Comparison of ENCODE assay signal across 15 cellular contexts in genomic region chr17:82791532-82791931, GRCh38. TPM values are rescaled to one million over a fixed set of nuclear protein-coding genes. Genes with fewer than 3 reads are reported as not detected.
DNase-seq lines count a peak whose midpoint lies in the region; ATAC-seq and TF ChIP-seq lines count a peak whose summit lies in the region.
"Had no signal": no experiment of that assay in that cellular context is flagged by ENCODE, and none has a peak within 500 bp of the region (broad histone marks: within the 10 kb centered on the region; RNA-seq: fewer than 3 reads in every experiment).

No MANE protein-coding gene starts in this region.

- no peaks in the 10 kb centered on the region for H3K9me3 Mint-ChIP-seq in T-helper 2 cell treated with Interferon-gamma antibody and Interleukin-4, amounts not matched to agents 5 μg/mL and 100 μg/mL, for 36 hours
- H3K9me3 Mint-ChIP-seq: stimulated activated effector memory CD8-positive, alpha-beta T cell treated with anti-CD3 and anti-CD28 coated beads, Interleukin-12 subunit alpha, Interleukin-12 subunit beta, amount 100 ng/mL, for 72 hours had no signal

- no peak for TF ChIP-seq CTCF in fibroblast of pulmonary artery (IDR thresholded peaks at IDR 0.05; ENCODE audit: low read length, missing control alignments)

- H3K4me1 Mint-ChIP-seq in T-helper 2 cell treated with Interferon-gamma antibody and Interleukin-4, amounts not matched to agents 5 μg/mL and 100 μg/mL, for 36 hours (ENCODE audit: low read depth) = no peaks in the 10 kb centered on the region

- no peak overlapping the region for H3K4me3 Mint-ChIP-seq in T-helper 2 cell treated with Interferon-gamma antibody and Interleukin-4, amounts not matched to agents 5 μg/mL and 100 μg/mL, for 36 hours
- H3K4me3 Mint-ChIP-seq: stimulated activated effector memory CD8-positive, alpha-beta T cell treated with anti-CD3 and anti-CD28 coated beads, Interleukin-12 subunit alpha, Interleukin-12 subunit beta, amount 100 ng/mL, for 72 hours had no signal

- no peak overlapping the region for H3K27ac Mint-ChIP-seq in T-helper 2 cell treated with Interferon-gamma antibody and Interleukin-4, amounts not matched to agents 5 μg/mL and 100 μg/mL, for 36 hours
- H3K27ac Mint-ChIP-seq: stimulated activated effector memory CD8-positive, alpha-beta T cell treated with anti-CD3 and anti-CD28 coated beads, Interleukin-12 subunit alpha, Interleukin-12 subunit beta, amount 100 ng/mL, for 72 hours had no signal

- no peaks in the 10 kb centered on the region for H3K36me3 Mint-ChIP-seq in T-helper 2 cell treated with Interferon-gamma antibody and Interleukin-4, amounts not matched to agents 5 μg/mL and 100 μg/mL, for 36 hours (ENCODE audit: low read depth)

- peak; percentile 72 for ATAC-seq in SK-N-SH treated with all-trans-retinoic acid at 6 μM for 48 hours
- no peak for ATAC-seq in GM18511 (IDR thresholded peaks at IDR 0.05; ENCODE audit: unreplicated experiment)
- ATAC-seq: stimulated activated effector memory CD8-positive, alpha-beta T cell treated with anti-CD3 and anti-CD28 coated beads, Interleukin-12 subunit alpha, Interleukin-12 subunit beta, amount 100 ng/mL, for 72 hours had no signal

- DNase-seq in ELR (ENCODE audit: low read depth) = peak; percentile 95
- DNase-seq in fibroblast of pulmonary artery (ENCODE audit: low read depth) = peak; percentile 94
- peak; percentile 97 for DNase-seq in renal cortical epithelial cell (ENCODE audit: low read depth)
- DNase-seq in T-helper 2 cell treated with Interferon-gamma antibody and Interleukin-4, amounts not matched to agents 5 μg/mL and 100 μg/mL, for 36 hours (ENCODE audit: low spot score) = no peak
- DNase-seq in medulla oblongata (ENCODE audit: extremely low spot score) = no peak
- no peak for DNase-seq in NCI-H1436 (lab: John Stamatoyannopoulos, UW)
- DNase-seq: activated CD4-positive, CD25-positive, alpha-beta regulatory T cell; Calu3; cortex of kidney; NCI-H2081; stimulated activated CD4-positive, alpha-beta T cell treated with anti-CD3 and anti-CD28 coated beads, Interleukin-15, amount 100 ng/mL, for 24 hours had no signal

- H3K4me3 ChIP-seq in fibroblast of pulmonary artery (replicated peaks; ENCODE audit: low read depth, low read length) = no peak overlapping the region

- H3K27me3 Mint-ChIP-seq in T-helper 2 cell treated with Interferon-gamma antibody and Interleukin-4, amounts not matched to agents 5 μg/mL and 100 μg/mL, for 36 hours (ENCODE audit: low read depth) = no peaks in the 10 kb centered on the region

TF ChIP-seq in SK-N-SH treated with all-trans-retinoic acid at 6 μM for 48 hours, 23 proteins besides CTCF, POLR2A, EP300 and RAD21:
- TF ChIP-seq ZC3H10 (CRISPR knock-in tag; IDR thresholded peaks at IDR 0.05) = no peak
- TF ChIP-seq RARB (CRISPR knock-in tag; IDR thresholded peaks at IDR 0.05) = no peak
- TF ChIP-seq TOX (CRISPR knock-in tag; IDR thresholded peaks at IDR 0.05; ENCODE audit: borderline replicate concordance) = no peak
- no peak for TF ChIP-seq SNAI2 (CRISPR knock-in tag; IDR thresholded peaks at IDR 0.05)
- TF ChIP-seq ISL1 (CRISPR knock-in tag; IDR thresholded peaks at IDR 0.05) = no peak
- no peak for TF ChIP-seq ESRRG (CRISPR knock-in tag; IDR thresholded peaks at IDR 0.05)
- TF ChIP-seq, protein P1, sequence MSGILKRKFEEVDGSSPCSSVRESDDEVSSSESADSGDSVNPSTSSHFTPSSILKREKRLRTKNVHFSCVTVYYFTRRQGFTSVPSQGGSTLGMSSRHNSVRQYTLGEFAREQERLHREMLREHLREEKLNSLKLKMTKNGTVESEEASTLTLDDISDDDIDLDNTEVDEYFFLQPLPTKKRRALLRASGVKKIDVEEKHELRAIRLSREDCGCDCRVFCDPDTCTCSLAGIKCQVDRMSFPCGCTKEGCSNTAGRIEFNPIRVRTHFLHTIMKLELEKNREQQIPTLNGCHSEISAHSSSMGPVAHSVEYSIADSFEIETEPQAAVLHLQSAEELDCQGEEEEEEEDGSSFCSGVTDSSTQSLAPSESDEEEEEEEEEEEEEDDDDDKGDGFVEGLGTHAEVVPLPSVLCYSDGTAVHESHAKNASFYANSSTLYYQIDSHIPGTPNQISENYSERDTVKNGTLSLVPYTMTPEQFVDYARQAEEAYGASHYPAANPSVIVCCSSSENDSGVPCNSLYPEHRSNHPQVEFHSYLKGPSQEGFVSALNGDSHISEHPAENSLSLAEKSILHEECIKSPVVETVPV (CRISPR knock-in tag; IDR thresholded peaks at IDR 0.05) = no peak
- no peak for TF ChIP-seq PPARA (CRISPR knock-in tag; IDR thresholded peaks at IDR 0.05; ENCODE audit: borderline replicate concordance)
- TF ChIP-seq ZNF8 (CRISPR knock-in tag; IDR thresholded peaks at IDR 0.05) = no peak
- TF ChIP-seq, protein P2, sequence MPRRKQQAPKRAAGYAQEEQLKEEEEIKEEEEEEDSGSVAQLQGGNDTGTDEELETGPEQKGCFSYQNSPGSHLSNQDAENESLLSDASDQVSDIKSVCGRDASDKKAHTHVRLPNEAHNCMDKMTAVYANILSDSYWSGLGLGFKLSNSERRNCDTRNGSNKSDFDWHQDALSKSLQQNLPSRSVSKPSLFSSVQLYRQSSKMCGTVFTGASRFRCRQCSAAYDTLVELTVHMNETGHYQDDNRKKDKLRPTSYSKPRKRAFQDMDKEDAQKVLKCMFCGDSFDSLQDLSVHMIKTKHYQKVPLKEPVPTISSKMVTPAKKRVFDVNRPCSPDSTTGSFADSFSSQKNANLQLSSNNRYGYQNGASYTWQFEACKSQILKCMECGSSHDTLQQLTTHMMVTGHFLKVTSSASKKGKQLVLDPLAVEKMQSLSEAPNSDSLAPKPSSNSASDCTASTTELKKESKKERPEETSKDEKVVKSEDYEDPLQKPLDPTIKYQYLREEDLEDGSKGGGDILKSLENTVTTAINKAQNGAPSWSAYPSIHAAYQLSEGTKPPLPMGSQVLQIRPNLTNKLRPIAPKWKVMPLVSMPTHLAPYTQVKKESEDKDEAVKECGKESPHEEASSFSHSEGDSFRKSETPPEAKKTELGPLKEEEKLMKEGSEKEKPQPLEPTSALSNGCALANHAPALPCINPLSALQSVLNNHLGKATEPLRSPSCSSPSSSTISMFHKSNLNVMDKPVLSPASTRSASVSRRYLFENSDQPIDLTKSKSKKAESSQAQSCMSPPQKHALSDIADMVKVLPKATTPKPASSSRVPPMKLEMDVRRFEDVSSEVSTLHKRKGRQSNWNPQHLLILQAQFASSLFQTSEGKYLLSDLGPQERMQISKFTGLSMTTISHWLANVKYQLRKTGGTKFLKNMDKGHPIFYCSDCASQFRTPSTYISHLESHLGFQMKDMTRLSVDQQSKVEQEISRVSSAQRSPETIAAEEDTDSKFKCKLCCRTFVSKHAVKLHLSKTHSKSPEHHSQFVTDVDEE (CRISPR knock-in tag; IDR thresholded peaks at IDR 0.05) = no peak
- TF ChIP-seq ZNF70 (CRISPR knock-in tag; IDR thresholded peaks at IDR 0.05) = no peak
- TF ChIP-seq PATZ1 (CRISPR knock-in tag; IDR thresholded peaks at IDR 0.05; ENCODE audit: borderline replicate concordance) = no peak
- no peak for TF ChIP-seq CSDC2 (CRISPR knock-in tag; IDR thresholded peaks at IDR 0.05)
- no peak for TF ChIP-seq ARNTL (CRISPR knock-in tag; IDR thresholded peaks at IDR 0.05; ENCODE audit: borderline replicate concordance, low read depth)
- no peak for TF ChIP-seq GLIS3 (CRISPR knock-in tag; IDR thresholded peaks at IDR 0.05)
- TF ChIP-seq OSR1 (CRISPR knock-in tag; IDR thresholded peaks at IDR 0.05) = no peak
- TF ChIP-seq ZFP30 (CRISPR knock-in tag; IDR thresholded peaks at IDR 0.05) = no peak

RNA-seq across cellular contexts. Expression of gene TBCD, which starts 39.7 kb away (rescaled TPM):
- total RNA-seq in renal cortical epithelial cell = 10.6 and 38.5 TPM in 2 replicates

RNA-seq across cellular contexts. Expression of gene ZNF750, which starts 48.3 kb away (rescaled TPM):
- not detected in 2 replicates for total RNA-seq in renal cortical epithelial cell
- total RNA-seq: Calu3, OCI-LY7 had no signal

RNA-seq across cellular contexts. Expression of gene FN3K, which starts 56.1 kb away (rescaled TPM):
- total RNA-seq in renal cortical epithelial cell = 3.6 and 16.8 TPM in 2 replicates

Comparison
In these comparisons a context has a peak if more than half of its experiments do, and no peak if none do; other contexts are left out.
1. DNase-seq: peak in ELR (single experiment), fibroblast of pulmonary artery (single experiment) and renal cortical epithelial cell (single experiment); none in T-helper 2 cell treated with Interferon-gamma antibody and Interleukin-4, amounts not matched to agents 5 μg/mL and 100 μg/mL, for 36 hours (single experiment), medulla oblongata (single experiment) and NCI-H1436 (single experiment).